ENCODE assay signal across 1 cellular context in genomic region chr12:2054091-2055018, GRCh38.
TF ChIP-seq lines count a peak whose summit lies in the region.

No MANE protein-coding gene starts in this region.

TF ChIP-seq in HEK293, 187 proteins besides CTCF, POLR2A, EP300 and RAD21 (continued from another document):
- TF ChIP-seq ZSCAN16 (tag by site-specific recombination; IDR thresholded peaks at IDR 0.05) (no peak), PRDM2 (tag by site-specific recombination; IDR thresholded peaks at IDR 0.05; ENCODE audit: borderline replicate concordance) (no peak), ZNF24 (tag by site-specific recombination; IDR thresholded peaks at IDR 0.05) (no peak), ZBTB17 (tag by site-specific recombination; IDR thresholded peaks at IDR 0.05) (peak; percentile 63), ZNF2 (tag by site-specific recombination; IDR thresholded peaks at IDR 0.05) (no peak), ZNF510 (tag by site-specific recombination; IDR thresholded peaks at IDR 0.05; ENCODE audit: insufficient replicate concordance) (no peak), ZNF16 (tag by site-specific recombination; IDR thresholded peaks at IDR 0.05; ENCODE audit: low read depth) (no peak), ZBTB1 (tag by site-specific recombination; IDR thresholded peaks at IDR 0.05) (no peak), HOXD13 (CRISPR knock-in tag; IDR thresholded peaks at IDR 0.05; ENCODE audit: borderline replicate concordance) (no peak), ZNF530 (tag by site-specific recombination; IDR thresholded peaks at IDR 0.05; ENCODE audit: low read depth) (no peak), ZNF621 (tag by site-specific recombination; IDR thresholded peaks at IDR 0.05) (no peak), ZSCAN5A (tag by site-specific recombination; IDR thresholded peaks at IDR 0.05) (no peak), YY1 (tag by site-specific recombination; IDR thresholded peaks at IDR 0.05) (no peak), ZNF112 (tag by site-specific recombination; IDR thresholded peaks at IDR 0.05) (no peak), ZNF830 (tag by site-specific recombination; IDR thresholded peaks at IDR 0.05; ENCODE audit: low read depth) (no peak), ZNF555 (tag by site-specific recombination; conservative IDR thresholded peaks at IDR 0.05) (no peak), ZSCAN30 (tag by site-specific recombination; IDR thresholded peaks at IDR 0.05) (peak; percentile 15; the same call in 1 of the 2 replicates)
